1 cellular context compared by ENCODE assay signal in genomic region chr4:76003015-76003414, GRCh38.
TF ChIP-seq lines count a peak whose summit lies in the region.

No MANE protein-coding gene starts in this region.

TF ChIP-seq in H1, 55 proteins besides CTCF, POLR2A, EP300 and RAD21:
- TF ChIP-seq SUZ12 (IDR thresholded peaks at IDR 0.05; ENCODE audit: low read length): no peak
- TF ChIP-seq CBX8 (IDR thresholded peaks at IDR 0.05; ENCODE audit: borderline replicate concordance, low read depth, low read length): no peak
- no peak for TF ChIP-seq CHD2 (IDR thresholded peaks at IDR 0.05; ENCODE audit: low read length)
- TF ChIP-seq SRF (IDR thresholded peaks at IDR 0.05; ENCODE audit: low read depth, low read length): no peak
- TF ChIP-seq SIRT6 (IDR thresholded peaks at IDR 0.05; ENCODE audit: low read length): no peak
